In genomic region chr2:181348091-181348837, GRCh38 we compare ENCODE assay signal across 12 cellular contexts.
DNase-seq lines count a peak whose midpoint lies in the region; ATAC-seq and TF ChIP-seq lines count a peak whose summit lies in the region.
"Had no signal": no experiment of that assay in that cellular context is flagged by ENCODE, and none has a peak within 500 bp of the region (broad histone marks: within the 10 kb centered on the region; RNA-seq: fewer than 3 reads in every experiment).

No MANE protein-coding gene starts in this region.

- no peak overlapping the region for H3K27ac ChIP-seq in uterus
- H3K27ac ChIP-seq: BLaER1, lower lobe of right lung had no signal

- H3K36me3 ChIP-seq in uterus, result no peaks in the 10 kb centered on the region
- H3K36me3 ChIP-seq: BLaER1, lower lobe of right lung had no signal

- intact Hi-C loops in uterus (cut with DNase I; ENCODE audit: low total_unique reads), result no loop called here

- no peaks in the 10 kb centered on the region for H3K9me3 ChIP-seq in uterus
- H3K9me3 ChIP-seq: lower lobe of right lung had no signal

- TF ChIP-seq POLR2A in uterus (IDR thresholded peaks at IDR 0.05), result no peak

- no peaks in the 10 kb centered on the region for H3K4me1 ChIP-seq in uterus
- H3K4me1 ChIP-seq: lower lobe of right lung had no signal

- TF ChIP-seq CTCF in GM12865 (IDR thresholded peaks at IDR 0.05; ENCODE audit: insufficient read depth, low read depth, low read length, missing control alignments), result no peak
- TF ChIP-seq CTCF in uterus (IDR thresholded peaks at IDR 0.05), result no peak

- ATAC-seq in GM19351 (IDR thresholded peaks at IDR 0.05; ENCODE audit: unreplicated experiment), result peak; percentile 78
- ATAC-seq in HG02840 (IDR thresholded peaks at IDR 0.05; ENCODE audit: low FRiP score, unreplicated experiment), result peak; percentile 91
- ATAC-seq in HG03565 (IDR thresholded peaks at IDR 0.05; ENCODE audit: unreplicated experiment), result peak; percentile 74
- ATAC-seq in SK-N-SH treated with all-trans-retinoic acid at 6 μM for 48 hours, result no peak
- ATAC-seq: lower lobe of right lung had no signal

- DNase-seq in GM12865 (ENCODE audit: low read depth) (peak; percentile 84), uterus (no peak), DMS79 treated with DMSO at 0.1 percent for 48 hours (lab: John Stamatoyannopoulos, UW) (no peak)
- no peak for DNase-seq in activated CD8-positive, alpha-beta memory T cell treated with anti-CD3 and anti-CD28 coated beads for 24 hours
- DNase-seq: activated CD8-positive, alpha-beta memory T cell treated with anti-CD3 and anti-CD28 coated beads, Interleukin-2, amount 50 U/mL, for 48 hours; lower lobe of right lung; NCI-H226 had no signal

- H3K27me3 ChIP-seq in uterus, result no peaks in the 10 kb centered on the region
- H3K27me3 ChIP-seq: BLaER1 had no signal

- H3K4me3 ChIP-seq in GM12865 (ENCODE audit: low read depth, low read length), result no peak overlapping the region
- H3K4me3 ChIP-seq in uterus, result no peak overlapping the region
- H3K4me3 ChIP-seq: BLaER1, lower lobe of right lung had no signal

TF ChIP-seq in SK-N-SH treated with all-trans-retinoic acid at 6 μM for 48 hours, 23 proteins besides CTCF, POLR2A, EP300 and RAD21:
- TF ChIP-seq PPARA (CRISPR knock-in tag; IDR thresholded peaks at IDR 0.05; ENCODE audit: borderline replicate concordance), result no peak
- TF ChIP-seq TOX (CRISPR knock-in tag; IDR thresholded peaks at IDR 0.05; ENCODE audit: borderline replicate concordance), result no peak
